ENCODE assay signal across 8 cellular contexts in genomic region chr19:43526884-43527859, GRCh38. TPM values are rescaled to one million over a fixed set of nuclear protein-coding genes. Genes with fewer than 3 reads are reported as not detected.
DNase-seq lines count a peak whose midpoint lies in the region; ATAC-seq and TF ChIP-seq lines count a peak whose summit lies in the region.

TSS of gene ETHE1 (minus strand) at chr19:43527201. CDS start at chr19:43527177, 24 bp downstream.

- no peaks in the 10 kb centered on the region for H3K27me3 Mint-ChIP-seq in activated T-cell treated with anti-CD3 and anti-CD28 coated beads, Interleukin-2, amount 50 U/mL, for 72 hours (ENCODE audit: low read depth)
- no peaks in the 10 kb centered on the region for H3K27me3 Mint-ChIP-seq in stimulated activated naive B cell treated with anti-CD40 and anti-IgM and Interleukin-4, amounts not matched to agents 10 μg/mL and 1 μg/mL and 100 μg/mL, for 72 hours

- peak within 1 kb of the TSS; percentile 80 for H3K4me3 ChIP-seq in AG09309 (ENCODE audit: control insufficient read depth, low read depth, low read length)
- H3K4me3 ChIP-seq in Peyer's patch, result peak within 1 kb of the TSS; percentile 73 to 88 (median 84)
- peak within 1 kb of the TSS; percentile 71 to 98 (median 82) for H3K4me3 ChIP-seq in esophagus squamous epithelium
- H3K4me3 ChIP-seq in muscle layer of duodenum (ENCODE audit: low read depth in 1 of 2, low read length in 2 of 2), result peak within 1 kb of the TSS; percentile 90 to 98

- peak; percentile 79 to 84 for ATAC-seq in activated T-cell treated with anti-CD3 and anti-CD28 coated beads, Interleukin-2, amount 50 U/mL, for 72 hours (replicated peaks in 1 of 2)
- ATAC-seq in stimulated activated naive B cell treated with anti-CD40 and anti-IgM and Interleukin-4, amounts not matched to agents 10 μg/mL and 1 μg/mL and 100 μg/mL, for 72 hours (replicated peaks), result peak; percentile 71 to 84

- peaks cover 37% of the 10 kb centered on the region for H3K4me1 Mint-ChIP-seq in activated T-cell treated with anti-CD3 and anti-CD28 coated beads, Interleukin-2, amount 50 U/mL, for 72 hours (ENCODE audit: low read depth)
- peaks cover 17 to 37% of the 10 kb centered on the region in 2 donors for H3K4me1 Mint-ChIP-seq in stimulated activated naive B cell treated with anti-CD40 and anti-IgM and Interleukin-4, amounts not matched to agents 10 μg/mL and 1 μg/mL and 100 μg/mL, for 72 hours

- H3K4me3 Mint-ChIP-seq in activated T-cell treated with anti-CD3 and anti-CD28 coated beads, Interleukin-2, amount 50 U/mL, for 72 hours, result peak within 1 kb of the TSS; percentile 89 to 95
- peak within 1 kb of the TSS; percentile 92 to 96 for H3K4me3 Mint-ChIP-seq in stimulated activated naive B cell treated with anti-CD40 and anti-IgM and Interleukin-4, amounts not matched to agents 10 μg/mL and 1 μg/mL and 100 μg/mL, for 72 hours

- no peaks in the 10 kb centered on the region for H3K27me3 ChIP-seq in Peyer's patch
- no peaks in the 10 kb centered on the region for H3K27me3 ChIP-seq in esophagus squamous epithelium
- no peaks in the 10 kb centered on the region for H3K27me3 ChIP-seq in muscle layer of duodenum (ENCODE audit: low read depth, low read length)

- TF ChIP-seq POLR2A in GM19193 (IDR thresholded peaks at IDR 0.05; ENCODE audit: extremely low read depth, insufficient read depth, insufficient read length) (peak; percentile 78), Peyer's patch (IDR thresholded peaks at IDR 0.05) (peak; percentile 91 to 94), esophagus squamous epithelium (IDR thresholded peaks at IDR 0.05) (peak in 2 of 4 donors; percentile 63 to 88)

- no peak for TF ChIP-seq CTCF in AG09309 (IDR thresholded peaks at IDR 0.05; ENCODE audit: control insufficient read depth, insufficient read depth, low read depth, low read length, missing control alignments)
- peak in 3 of 6 experiments; percentile 1 to 8 (median 4) for TF ChIP-seq CTCF in Peyer's patch (IDR thresholded peaks at IDR 0.05)
- peak in 1 of 6 experiments; percentile 7 for TF ChIP-seq CTCF in esophagus squamous epithelium (IDR thresholded peaks at IDR 0.05)

- WGBS in esophagus squamous epithelium, 2 donors, result 4 to 8% methylated on average over 18 to 34 of the region's 54 CpGs

- no peaks in the 10 kb centered on the region for H3K9me3 Mint-ChIP-seq in activated T-cell treated with anti-CD3 and anti-CD28 coated beads, Interleukin-2, amount 50 U/mL, for 72 hours
- H3K9me3 Mint-ChIP-seq in stimulated activated naive B cell treated with anti-CD40 and anti-IgM and Interleukin-4, amounts not matched to agents 10 μg/mL and 1 μg/mL and 100 μg/mL, for 72 hours, result no peaks in the 10 kb centered on the region

- intact Hi-C loops in esophagus squamous epithelium (cut with DNase I), result no loop called here

- DNase-seq in AG09309 (ENCODE audit: low read depth) (no peak), HS-5 (ENCODE audit: low read depth) (peak; percentile 29), Peyer's patch (peak; percentile 85 to 95 (median 93)), esophagus squamous epithelium (lab: John Stamatoyannopoulos, UW) (no peak)
- peak; percentile 90 for DNase-seq in activated T-cell treated with anti-CD3 and anti-CD28 coated beads, Interleukin-2, amount 50 U/mL, for 72 hours
- DNase-seq in stimulated activated naive B cell treated with anti-CD40 and anti-IgM and Interleukin-4, amounts not matched to agents 10 μg/mL and 1 μg/mL and 100 μg/mL, for 72 hours, result peak; percentile 66

- H3K9me3 ChIP-seq in Peyer's patch, result no peaks in the 10 kb centered on the region
- no peaks in the 10 kb centered on the region for H3K9me3 ChIP-seq in esophagus squamous epithelium
- H3K9me3 ChIP-seq in muscle layer of duodenum (ENCODE audit: control insufficient read depth in 1 of 2, low read length in 2 of 2), result no peaks in the 10 kb centered on the region

- H3K4me1 ChIP-seq in Peyer's patch (peaks cover 0 to 22% (median 7%) of the 10 kb centered on the region in 4 donors), esophagus squamous epithelium (peaks cover 14 to 81% (median 29%) of the 10 kb centered on the region in 3 donors), muscle layer of duodenum (ENCODE audit: control insufficient read depth in 1 of 2, insufficient read depth in 2 of 2, low read length in 2 of 2) (peaks cover 9 to 20% of the 10 kb centered on the region in 2 donors)

- H3K36me3 Mint-ChIP-seq in activated T-cell treated with anti-CD3 and anti-CD28 coated beads, Interleukin-2, amount 50 U/mL, for 72 hours (ENCODE audit: insufficient read depth in 2 of 2), result peaks cover 1 to 12% of the 10 kb centered on the region in 2 donors
- peaks cover 0 to 3% of the 10 kb centered on the region in 2 donors for H3K36me3 Mint-ChIP-seq in stimulated activated naive B cell treated with anti-CD40 and anti-IgM and Interleukin-4, amounts not matched to agents 10 μg/mL and 1 μg/mL and 100 μg/mL, for 72 hours

- H3K36me3 ChIP-seq in Peyer's patch (peaks cover 0 to under 1% (median 0%) of the 10 kb centered on the region in 3 donors), esophagus squamous epithelium (no peaks in the 10 kb centered on the region), muscle layer of duodenum (ENCODE audit: control insufficient read depth in 1 of 2, insufficient read depth in 2 of 2, low read length in 2 of 2) (no peaks in the 10 kb centered on the region)

- H3K27ac ChIP-seq in Peyer's patch (peak within 1 kb of the TSS; percentile 79 to 90 (median 86)), esophagus squamous epithelium (peak within 1 kb of the TSS; percentile 83 to 98 (median 92)), muscle layer of duodenum (ENCODE audit: low read length) (peak within 1 kb of the TSS; percentile 76)

- H3K27ac Mint-ChIP-seq in activated T-cell treated with anti-CD3 and anti-CD28 coated beads, Interleukin-2, amount 50 U/mL, for 72 hours, result peak within 1 kb of the TSS; percentile 89
- peak within 1 kb of the TSS; percentile 91 for H3K27ac Mint-ChIP-seq in stimulated activated naive B cell treated with anti-CD40 and anti-IgM and Interleukin-4, amounts not matched to agents 10 μg/mL and 1 μg/mL and 100 μg/mL, for 72 hours

RNA-seq across cellular contexts. Expression of gene ETHE1, which starts in this region (rescaled TPM):
- total RNA-seq in Peyer's patch, result 100 to 1,000 TPM; 115 to 252 (median 199) TPM
- total RNA-seq in activated T-cell treated with anti-CD3 and anti-CD28 coated beads, Interleukin-2, amount 50 U/mL, for 72 hours, result 100 to 1,000 TPM; 101 to 125 TPM
- total RNA-seq in esophagus squamous epithelium, result 100 to 1,000 TPM in 2 of 4 donors, 10 to 100 TPM in 2; 66.6 to 126 (median 98.5) TPM

Comparison
In these comparisons a context has a peak if more than half of its experiments do, and no peak if none do; other contexts are left out.
1. DNase-seq: peak in HS-5 (single experiment), Peyer's patch (3 of 3), activated T-cell treated with anti-CD3 and anti-CD28 coated beads, Interleukin-2, amount 50 U/mL, for 72 hours (2 of 2) and stimulated activated naive B cell treated with anti-CD40 and anti-IgM and Interleukin-4, amounts not matched to agents 10 μg/mL and 1 μg/mL and 100 μg/mL, for 72 hours (single experiment); none in AG09309 (single experiment) and esophagus squamous epithelium (single experiment).
2. Peak in every context shown above with its lines, with median percentiles within 50 percentile points of each other: H3K4me3 ChIP-seq and H3K27ac ChIP-seq.